ENCODE assay signal across 8 cellular contexts in the genomic region with DNA sequence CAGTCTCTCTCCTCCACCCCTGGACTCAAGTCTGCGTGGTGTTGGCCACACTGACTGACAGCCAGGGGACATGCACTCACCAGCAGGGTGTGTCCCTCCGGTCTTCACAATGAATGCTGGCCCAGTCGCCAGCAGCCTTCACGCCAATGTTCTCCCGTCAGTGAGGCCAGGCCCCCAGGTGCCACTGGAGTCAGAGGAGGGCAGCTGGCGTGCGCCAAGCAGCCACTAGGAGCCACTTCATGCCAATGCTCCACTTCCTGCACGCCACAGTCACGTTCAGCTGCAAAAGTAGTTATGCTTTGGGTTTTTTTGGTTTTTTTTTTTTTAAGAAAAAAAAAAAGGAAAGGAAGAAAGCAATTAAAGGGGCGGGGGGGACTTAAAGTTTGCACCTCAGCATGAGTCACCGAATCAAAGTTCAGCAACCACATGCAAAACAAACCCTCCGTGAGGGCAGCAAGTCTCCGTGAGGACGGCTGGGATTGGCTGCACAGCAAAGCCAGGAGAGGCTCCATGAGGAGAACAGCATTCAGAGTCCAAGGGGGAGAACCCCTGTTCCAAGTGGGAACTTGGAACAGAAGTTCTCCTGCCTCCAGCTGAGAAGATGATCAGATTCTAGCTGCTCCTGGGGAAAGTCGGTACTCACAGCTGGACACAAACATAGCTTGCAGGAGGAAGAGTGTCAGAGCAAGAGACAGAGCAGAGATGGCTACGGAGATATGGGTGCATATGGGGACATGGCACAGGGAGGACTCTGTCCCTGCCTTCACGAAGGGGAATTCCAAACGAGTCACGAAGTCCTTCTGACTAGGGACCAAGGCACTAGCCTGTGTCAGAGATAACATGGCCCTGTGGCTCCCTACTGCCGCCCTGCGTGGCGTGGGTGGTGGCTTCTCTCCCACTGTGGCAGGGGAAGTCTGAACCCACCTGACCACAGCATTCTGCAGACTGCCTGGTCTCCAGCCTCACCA. TPM values are rescaled to one million over a fixed set of nuclear protein-coding genes. Genes with fewer than 3 reads are reported as not detected.
DNase-seq lines count a peak whose midpoint lies in the region; ATAC-seq and TF ChIP-seq lines count a peak whose summit lies in the region.

A gene (minus strand): TSS at position 282 of the 968 bp plus-strand sequence. CDS start 10,471 bp downstream, outside the sequence.

- H3K27ac Mint-ChIP-seq in activated T-cell treated with anti-CD3 and anti-CD28 coated beads, Interleukin-2, amount 50 U/mL, for 24 hours = peak within 1 kb of the TSS; percentile 96
- H3K27ac Mint-ChIP-seq in progenitor cell of endocrine pancreas = no peak within 1 kb of the TSS

- no peaks in the 10 kb centered on the region for H3K27me3 Mint-ChIP-seq in activated T-cell treated with anti-CD3 and anti-CD28 coated beads, Interleukin-2, amount 50 U/mL, for 24 hours
- H3K27me3 Mint-ChIP-seq in progenitor cell of endocrine pancreas = peaks cover 12% of the 10 kb centered on the region

- WGBS in heart left ventricle, 4 donors = 49 to 60% (median 57%) methylated on average over 20 to 22 of the region's 22 CpGs

- ATAC-seq in HG02571 (IDR thresholded peaks at IDR 0.05; ENCODE audit: unreplicated experiment) (peak; percentile 34), heart left ventricle (peak in 3 of 4 donors; percentile 59 to 68 (median 67))

- peak within 1 kb of the TSS; percentile 95 for H3K4me3 Mint-ChIP-seq in activated T-cell treated with anti-CD3 and anti-CD28 coated beads, Interleukin-2, amount 50 U/mL, for 24 hours
- H3K4me3 Mint-ChIP-seq in progenitor cell of endocrine pancreas (ENCODE audit: low read depth) = no peak within 1 kb of the TSS

- intact Hi-C loops in heart left ventricle (cut with DNase I) = loop anchor here in 1 of 10 donors (2.0 kb wide), 1 partner anchor 30 kb away; no protein-coding TSS in a partner anchor

- H3K27ac ChIP-seq in heart left ventricle = peak within 1 kb of the TSS in 11 of 12 donors; percentile 1 to 97 (median 41)

- peak; percentile 96 for DNase-seq in NOMO-1 treated with DMSO at 0.1 percent for 48 hours (lab: John Stamatoyannopoulos, UW; ENCODE audit: unreplicated experiment)
- peak; percentile 83 for DNase-seq in activated T-cell treated with anti-CD3 and anti-CD28 coated beads, Interleukin-2, amount 50 U/mL, for 24 hours
- peak; percentile 35 to 83 (median 69) for DNase-seq in heart left ventricle
- DNase-seq in stimulated activated CD4-positive, alpha-beta T cell treated with anti-CD3 and anti-CD28 coated beads, Interleukin-2, amount 100 ng/mL, for 48 hours = peak; percentile 65 to 66
- no peak for DNase-seq in nucleus accumbens (lab: John Stamatoyannopoulos, UW)
- no peak for DNase-seq in progenitor cell of endocrine pancreas (ENCODE audit: low spot score, unreplicated experiment)

- no peaks in the 10 kb centered on the region for H3K9me3 ChIP-seq in heart left ventricle

- H3K4me1 ChIP-seq in heart left ventricle = peaks cover 0 to 55% (median 26%) of the 10 kb centered on the region in 12 donors

- peak in 1 of 2 donors; percentile 13 for TF ChIP-seq POLR2A in heart left ventricle (IDR thresholded peaks at IDR 0.05)

- H3K4me3 ChIP-seq in heart left ventricle = peak within 1 kb of the TSS in 4 of 12 donors; percentile 2 to 59 (median 20)

- no peaks in the 10 kb centered on the region for H3K9me3 Mint-ChIP-seq in activated T-cell treated with anti-CD3 and anti-CD28 coated beads, Interleukin-2, amount 50 U/mL, for 24 hours
- H3K9me3 Mint-ChIP-seq in progenitor cell of endocrine pancreas (ENCODE audit: low read depth) = no peaks in the 10 kb centered on the region

- H3K27me3 ChIP-seq in heart left ventricle = no peaks in the 10 kb centered on the region

- H3K36me3 ChIP-seq in heart left ventricle = no peaks in the 10 kb centered on the region

- H3K36me3 Mint-ChIP-seq in activated T-cell treated with anti-CD3 and anti-CD28 coated beads, Interleukin-2, amount 50 U/mL, for 24 hours (ENCODE audit: low read depth) = peaks cover 48% of the 10 kb centered on the region
- H3K36me3 Mint-ChIP-seq in progenitor cell of endocrine pancreas (ENCODE audit: insufficient read depth) = no peaks in the 10 kb centered on the region

- H3K4me1 Mint-ChIP-seq in activated T-cell treated with anti-CD3 and anti-CD28 coated beads, Interleukin-2, amount 50 U/mL, for 24 hours (ENCODE audit: low read depth) = peaks cover 78% of the 10 kb centered on the region
- no peaks in the 10 kb centered on the region for H3K4me1 Mint-ChIP-seq in progenitor cell of endocrine pancreas (ENCODE audit: low read depth)

- TF ChIP-seq CTCF in GM12874 (IDR thresholded peaks at IDR 0.05; ENCODE audit: insufficient read depth, low read depth, low read length) (peak; percentile 69), heart left ventricle (IDR thresholded peaks at IDR 0.05) (peak in 6 of 12 donors; percentile 3 to 19 (median 11)), progenitor cell of endocrine pancreas (IDR thresholded peaks at IDR 0.05; ENCODE audit: unreplicated experiment) (no peak)

RNA-seq across cellular contexts. Expression of the gene that starts here (rescaled TPM):
- total RNA-seq in heart left ventricle (1 to 10 TPM in 2 of 9 donors, under 1 TPM in 7; 0.14 to 3.0 (median 0.47) TPM), progenitor cell of endocrine pancreas (0.48 and 0.71 TPM in 2 replicates)
- under 1 TPM; 0.19 to 0.23 TPM for polyA plus RNA-seq in heart left ventricle

Comparison
In these comparisons a context has a peak if more than half of its experiments do, and no peak if none do; other contexts are left out.
1. DNase-seq: peak in NOMO-1 treated with DMSO at 0.1 percent for 48 hours (single experiment), activated T-cell treated with anti-CD3 and anti-CD28 coated beads, Interleukin-2, amount 50 U/mL, for 24 hours (single experiment), heart left ventricle (5 of 5) and stimulated activated CD4-positive, alpha-beta T cell treated with anti-CD3 and anti-CD28 coated beads, Interleukin-2, amount 100 ng/mL, for 48 hours (2 of 2); none in nucleus accumbens (0 of 56) and progenitor cell of endocrine pancreas (single experiment).